In genomic region chr1:27400035-27400962, GRCh38 we compare ENCODE assay signal across 19 cellular contexts. TPM values are rescaled to one million over a fixed set of nuclear protein-coding genes. Genes with fewer than 3 reads are reported as not detected.
DNase-seq lines count a peak whose midpoint lies in the region; ATAC-seq, FAIRE-seq and TF ChIP-seq lines count a peak whose summit lies in the region.
"Had no signal": no experiment of that assay in that cellular context is flagged by ENCODE, and none has a peak within 500 bp of the region (broad histone marks: within the 10 kb centered on the region; RNA-seq: fewer than 3 reads in every experiment).

No MANE protein-coding gene starts in this region.

- H3K4me1 ChIP-seq in H1 (replicated peaks in 1 of 4; ENCODE audit: control insufficient read depth in 3 of 4, insufficient read depth in 4 of 4, low read length in 3 of 4) = peaks cover 9 to 42% (median 20%) of the 10 kb centered on the region in 4 experiments

- H2BK12ac ChIP-seq in H1 (ENCODE audit: low read depth, low read length) = no peak overlapping the region

- H3K18ac ChIP-seq in H1 (ENCODE audit: extremely low read depth, low read length) = no peak overlapping the region

- no peak overlapping the region for H4K91ac ChIP-seq in H1 (replicated peaks; ENCODE audit: insufficient read length, low read length)

- H3K14ac ChIP-seq in H1 (ENCODE audit: insufficient read length) = no peak overlapping the region

- no peak overlapping the region for H3K4ac ChIP-seq in H1 (replicated peaks; ENCODE audit: insufficient read length, low read depth, low read length)

- no peak for TF ChIP-seq CTCF in H1 (IDR thresholded peaks at IDR 0.05; ENCODE audit: control extremely low read depth in 1 of 3, insufficient read depth in 1 of 3, low read depth in 1 of 3, low read length in 3 of 3)

- no peak overlapping the region for H3K56ac ChIP-seq in H1 (replicated peaks; ENCODE audit: insufficient read length, low read depth, low read length)

- 76% methylated on average over 13 of the region's 13 CpGs; no CpG with 5 or more reads in 1 of the 2 experiments for WGBS in H1 (ENCODE audit: extremely low coverage in 1 of 2, insufficient coverage in 1 of 2, insufficient read length in 1 of 2, insufficient replicate concordance in 2 of 2, low coverage in 1 of 2, low lambda C conversion rate in 2 of 2, missing lambda C conversion rate in 1 of 2), 2 experiments

- no peaks in the 10 kb centered on the region for H3K9me3 ChIP-seq in H1 (ENCODE audit: insufficient read depth in 2 of 2, low read depth in 1 of 2, low read length in 1 of 2)
- H3K9me3 ChIP-seq: ascending aorta, psoas muscle, thyroid gland had no signal

- H4K20me1 ChIP-seq in H1 (replicated peaks in 1 of 2; ENCODE audit: control insufficient read depth in 1 of 2, insufficient read depth in 2 of 2, low read length in 2 of 2) = peaks cover 0 to 4% of the 10 kb centered on the region in 2 experiments

- no peak overlapping the region for H2AFZ ChIP-seq in H1 (ENCODE audit: low read length)

- TF ChIP-seq EP300 in H1 (IDR thresholded peaks at IDR 0.05; ENCODE audit: borderline replicate concordance in 1 of 2, low read depth in 2 of 2, low read length in 2 of 2) = no peak

- no peak overlapping the region for H3K9ac ChIP-seq in H1 (replicated peaks in 1 of 4; ENCODE audit: extremely low read depth in 1 of 4, low read depth in 3 of 4, low read length in 3 of 4)

- H3K27me3 ChIP-seq in H1 (replicated peaks in 1 of 4; ENCODE audit: control insufficient read depth in 3 of 4, extremely low read depth in 1 of 4, insufficient read depth in 3 of 4, low read length in 3 of 4) = no peaks in the 10 kb centered on the region
- H3K27me3 ChIP-seq: ascending aorta, thyroid gland had no signal

- POLR2A ChIA-PET in H1 (lab: Charles Lee; ENCODE audit: partially characterized antibody) = interaction anchor here (0.8 to 1.8 kb wide), 7 partner anchors 16 to 205 kb away, joined by 3 to 6 read pairs (median 3); partner anchors contain the start of gene MAP3K6

- H2BK120ac ChIP-seq in H1 (replicated peaks; ENCODE audit: low read depth, low read length) = no peak overlapping the region

- H3K4me2 ChIP-seq in H1 (ENCODE audit: insufficient read depth in 1 of 2, low read depth in 2 of 2, low read length in 2 of 2) = no peak overlapping the region

- TF ChIP-seq RAD21 in H1 (IDR thresholded peaks at IDR 0.05 in 1 of 2, conservative IDR thresholded peaks at IDR 0.05 in 1 of 2; ENCODE audit: low read depth in 2 of 2, low read length in 2 of 2) = no peak

- no peak overlapping the region for H4K8ac ChIP-seq in H1 (ENCODE audit: extremely low read depth, insufficient read depth, low read length)

- ATAC-seq in stimulated activated naive CD8-positive, alpha-beta T cell treated with anti-CD3 and anti-CD28 coated beads, Interleukin-15, Interleukin-2, amounts not matched to agents 100 U/mL and 50 U/mL, for 24 hours = no peak
- no peak for ATAC-seq in HG03520 (IDR thresholded peaks at IDR 0.05; ENCODE audit: unreplicated experiment)
- ATAC-seq: psoas muscle had no signal

- no peak overlapping the region for H3K4me3 ChIP-seq in H1 (ENCODE audit: extremely low read depth in 1 of 4, insufficient read depth in 2 of 4, low read depth in 3 of 4, low read length in 4 of 4)
- H3K4me3 ChIP-seq: ascending aorta, psoas muscle, thyroid gland had no signal

- no peak overlapping the region for H4K5ac ChIP-seq in H1 (ENCODE audit: insufficient read length, low read depth, low read length)

- H3K36me3 ChIP-seq in H1 (ENCODE audit: control insufficient read depth in 2 of 4, insufficient read depth in 4 of 4, low read length in 3 of 4) = no peaks in the 10 kb centered on the region
- H3K36me3 ChIP-seq: ascending aorta, thyroid gland had no signal

- H3K23ac ChIP-seq in H1 (ENCODE audit: insufficient read length) = no peak overlapping the region

- no peak overlapping the region for H2BK5ac ChIP-seq in H1 (ENCODE audit: low read depth, low read length)

- no peaks in the 10 kb centered on the region for H3K79me1 ChIP-seq in H1 (ENCODE audit: low read depth, low read length)

- no peak for FAIRE-seq in H1 (lab: Jason Lieb, UNC)
- FAIRE-seq: A204.1 had no signal

- H2BK20ac ChIP-seq in H1 (ENCODE audit: low read length) = no peak overlapping the region

- TF ChIP-seq POLR2A in H1 (IDR thresholded peaks at IDR 0.05; ENCODE audit: control extremely low read depth in 1 of 2, low read depth in 2 of 2, low read length in 2 of 2) = no peak

- H3K27ac ChIP-seq in H1 (ENCODE audit: low read depth, low read length) = no peak overlapping the region
- H3K27ac ChIP-seq: ascending aorta, psoas muscle, thyroid gland had no signal

- H2AK5ac ChIP-seq in H1 (ENCODE audit: low read depth, low read length) = no peak overlapping the region

- peak; percentile 39 for DNase-seq in NCI-H2227 (lab: John Stamatoyannopoulos, UW; ENCODE audit: unreplicated experiment)
- no peak for DNase-seq in NCI-H2227 treated with DMSO at 0.1 percent for 48 hours (lab: John Stamatoyannopoulos, UW)
- DNase-seq in H1 (ENCODE audit: low read depth in 1 of 2, low spot score in 2 of 2) = no peak
- peak; percentile 63 for DNase-seq in retina
- DNase-seq in stimulated activated naive CD8-positive, alpha-beta T cell treated with anti-CD3 and anti-CD28 coated beads, Interleukin-15, Interleukin-2, amounts not matched to agents 100 U/mL and 50 U/mL, for 24 hours = no peak
- DNase-seq: activated CD4-positive, alpha-beta memory T cell treated with anti-CD3 and anti-CD28 coated beads for 36 hours; dermis blood vessel endothelial cell; GOT3; NCI-H187; psoas muscle; SHP77; T-helper 9 cell; thyroid gland had no signal

- CTCF ChIA-PET in H1 (lab: Charles Lee; ENCODE audit: partially characterized antibody) = interaction anchor here (0.6 to 37.8 kb wide), 13 partner anchors 12 to 262 kb away, joined by 3 to 863 read pairs (median 52); partner anchors contain the start of genes AHDC1, GPR3 and MAP3K6

- H3K79me2 ChIP-seq in H1 (ENCODE audit: control insufficient read depth in 1 of 2, insufficient read depth in 2 of 2, low read length in 2 of 2) = no peaks in the 10 kb centered on the region

- no peak overlapping the region for H2BK15ac ChIP-seq in H1 (ENCODE audit: low read length)

- H3K23me2 ChIP-seq in H1 (ENCODE audit: low read depth, low read length) = no peaks in the 10 kb centered on the region

TF ChIP-seq in H1, 55 proteins besides CTCF, POLR2A, EP300 and RAD21 (continues in another document):
- no peak for TF ChIP-seq NRF1 (IDR thresholded peaks at IDR 0.05; ENCODE audit: low read depth, low read length)
- peak; percentile 70 for TF ChIP-seq CEBPB (IDR thresholded peaks at IDR 0.05; ENCODE audit: low read depth, low read length)

RNA-seq across cellular contexts. Expression of gene GPR3, which starts 7.9 kb away (rescaled TPM):
- 9.4 and 9.9 TPM in 2 replicates for total RNA-seq in H1 (2021; fragmentation: NEBNext Ultra II Directional; extraction: Animal tissue kit (Norgen Biotek cat#: 25700))
- polyA plus RNA-seq in H1 (2011; rRNA removed) = 26.5 and 34.9 TPM in 2 replicates
- 13.5 TPM for polyA plus RNA-seq in H1 (2011; cell fraction: cytosol; rRNA removed)
- polyA plus RNA-seq in H1 (2011; cell fraction: nucleus; rRNA removed) = 21.1 TPM
- 9.0 to 9.9 TPM (median 9.4 TPM) in 4 replicates for polyA plus RNA-seq in H1 (2012, experiment 1 of 2)
- polyA plus RNA-seq in H1 (2012, experiment 2 of 2) = 11.8 TPM
- 27.7 TPM for polyA plus RNA-seq in H1 (2013, experiment 1 of 2)
- polyA plus RNA-seq in H1 (2013, experiment 2 of 2) = 27.2 TPM
- polyA minus RNA-seq in H1 (2011; rRNA and poly(A)+ RNA removed) = 15.8 and 16.7 TPM in 2 replicates
- 7.1 TPM for polyA minus RNA-seq in H1 (2011; cell fraction: cytosol; rRNA and poly(A)+ RNA removed)
- 9.1 TPM for polyA minus RNA-seq in H1 (2011; cell fraction: nucleus; rRNA and poly(A)+ RNA removed)

RNA-seq across cellular contexts. Expression of gene CD164L2, which starts 17.2 kb away (rescaled TPM):
- total RNA-seq in H1 (2021; fragmentation: NEBNext Ultra II Directional; extraction: Animal tissue kit (Norgen Biotek cat#: 25700)) = 3.3 and 3.8 TPM in 2 replicates
- 3.3 and 5.5 TPM in 2 replicates for polyA plus RNA-seq in H1 (2011; rRNA removed)
- polyA plus RNA-seq in H1 (2011; cell fraction: cytosol; rRNA removed) = 6.5 TPM
- 26.5 TPM for polyA plus RNA-seq in H1 (2011; cell fraction: nucleus; rRNA removed)
- 3.0 to 4.1 TPM (median 3.4 TPM) in 4 replicates for polyA plus RNA-seq in H1 (2012, experiment 1 of 2)
- polyA plus RNA-seq in H1 (2012, experiment 2 of 2) = 2.5 TPM
- polyA plus RNA-seq in H1 (2013, experiment 1 of 2) = 1.9 TPM
- 1.7 TPM for polyA plus RNA-seq in H1 (2013, experiment 2 of 2)
- 0.63 and 1.5 TPM in 2 replicates for polyA minus RNA-seq in H1 (2011; rRNA and poly(A)+ RNA removed)
- not detected for polyA minus RNA-seq in H1 (2011; cell fraction: cytosol; rRNA and poly(A)+ RNA removed)
- 3.1 TPM for polyA minus RNA-seq in H1 (2011; cell fraction: nucleus; rRNA and poly(A)+ RNA removed)
- total RNA-seq: activated CD4-positive, alpha-beta memory T cell treated with anti-CD3 and anti-CD28 coated beads for 36 hours; activated T-helper 2 cell treated with anti-CD3 and anti-CD28 coated beads, Interferon-gamma antibody, Interleukin-2, Interleukin-4, amounts not matched to agents 10 μg/mL and 5 μg/mL and 100 μg/mL, durations not matched to agents 14 hours and 24 hours and 36 hours; ascending aorta; dermis blood vessel endothelial cell; fibroblast of villous mesenchyme; LHCN-M2; psoas muscle had no signal
- polyA plus RNA-seq: psoas muscle had no signal

RNA-seq across cellular contexts. Expression of gene FCN3, which starts 25.7 kb away (rescaled TPM):
- 0.30 TPM in 1 of 2 replicates, not detected in the other for total RNA-seq in H1 (2021; fragmentation: NEBNext Ultra II Directional; extraction: Animal tissue kit (Norgen Biotek cat#: 25700))
- polyA plus RNA-seq in H1 (2011; rRNA removed) = 0.35 and 0.57 TPM in 2 replicates
- 0.32 TPM for polyA plus RNA-seq in H1 (2011; cell fraction: cytosol; rRNA removed)
- polyA plus RNA-seq in H1 (2011; cell fraction: nucleus; rRNA removed) = 0.90 TPM
- 0.28 to 0.78 TPM (median 0.40 TPM) in 3 of 4 replicates, not detected in the other for polyA plus RNA-seq in H1 (2012, experiment 1 of 2)
- not detected for polyA plus RNA-seq in H1 (2012, experiment 2 of 2)
- 0.47 TPM for polyA plus RNA-seq in H1 (2013, experiment 1 of 2)
- 0.28 TPM for polyA plus RNA-seq in H1 (2013, experiment 2 of 2)
- polyA minus RNA-seq in H1 (2011; rRNA and poly(A)+ RNA removed) = not detected in 2 replicates
- not detected for polyA minus RNA-seq in H1 (2011; cell fraction: cytosol; rRNA and poly(A)+ RNA removed)
- polyA minus RNA-seq in H1 (2011; cell fraction: nucleus; rRNA and poly(A)+ RNA removed) = not detected
- total RNA-seq: activated CD4-positive, alpha-beta memory T cell treated with anti-CD3 and anti-CD28 coated beads for 36 hours; activated T-helper 2 cell treated with anti-CD3 and anti-CD28 coated beads, Interferon-gamma antibody, Interleukin-2, Interleukin-4, amounts not matched to agents 10 μg/mL and 5 μg/mL and 100 μg/mL, durations not matched to agents 14 hours and 24 hours and 36 hours; dermis blood vessel endothelial cell; fibroblast of villous mesenchyme; LHCN-M2 had no signal

RNA-seq across cellular contexts. Expression of gene MAP3K6, which starts 33.5 kb away (rescaled TPM):
- total RNA-seq in H1 (2021; fragmentation: NEBNext Ultra II Directional; extraction: Animal tissue kit (Norgen Biotek cat#: 25700)) = 7.6 and 11.2 TPM in 2 replicates
- 7.4 and 10.3 TPM in 2 replicates for polyA plus RNA-seq in H1 (2011; rRNA removed)
- polyA plus RNA-seq in H1 (2011; cell fraction: cytosol; rRNA removed) = 6.7 TPM
- 40.8 TPM for polyA plus RNA-seq in H1 (2011; cell fraction: nucleus; rRNA removed)
- polyA plus RNA-seq in H1 (2012, experiment 1 of 2) = 8.5 to 12.5 TPM (median 9.7 TPM) in 4 replicates
- polyA plus RNA-seq in H1 (2012, experiment 2 of 2) = 9.5 TPM
- polyA plus RNA-seq in H1 (2013, experiment 1 of 2) = 10.9 TPM
- 10.7 TPM for polyA plus RNA-seq in H1 (2013, experiment 2 of 2)
- polyA minus RNA-seq in H1 (2011; rRNA and poly(A)+ RNA removed) = 4.6 and 5.6 TPM in 2 replicates
- 2.6 TPM for polyA minus RNA-seq in H1 (2011; cell fraction: cytosol; rRNA and poly(A)+ RNA removed)
- polyA minus RNA-seq in H1 (2011; cell fraction: nucleus; rRNA and poly(A)+ RNA removed) = 11.6 TPM

RNA-seq across cellular contexts. Expression of gene SYTL1, which starts 58.5 kb away (rescaled TPM):
- total RNA-seq in H1 (2021; fragmentation: NEBNext Ultra II Directional; extraction: Animal tissue kit (Norgen Biotek cat#: 25700)) = 6.4 and 8.8 TPM in 2 replicates
- 19.5 and 33.8 TPM in 2 replicates for polyA plus RNA-seq in H1 (2011; rRNA removed)
- 14.6 TPM for polyA plus RNA-seq in H1 (2011; cell fraction: cytosol; rRNA removed)
- polyA plus RNA-seq in H1 (2011; cell fraction: nucleus; rRNA removed) = 63.0 TPM
- 4.0 to 13.1 TPM (median 10.8 TPM) in 4 replicates for polyA plus RNA-seq in H1 (2012, experiment 1 of 2)
- polyA plus RNA-seq in H1 (2012, experiment 2 of 2) = 6.3 TPM
- polyA plus RNA-seq in H1 (2013, experiment 1 of 2) = 8.5 TPM
- 8.4 TPM for polyA plus RNA-seq in H1 (2013, experiment 2 of 2)
- 2.9 and 5.0 TPM in 2 replicates for polyA minus RNA-seq in H1 (2011; rRNA and poly(A)+ RNA removed)
- 5.7 TPM for polyA minus RNA-seq in H1 (2011; cell fraction: cytosol; rRNA and poly(A)+ RNA removed)
- polyA minus RNA-seq in H1 (2011; cell fraction: nucleus; rRNA and poly(A)+ RNA removed) = 13.1 TPM
- total RNA-seq: dermis blood vessel endothelial cell had no signal

Comparison
In these comparisons a context has a peak if more than half of its experiments do, and no peak if none do; other contexts are left out.
1. DNase-seq: peak in NCI-H2227 (single experiment) and retina (single experiment); none in NCI-H2227 treated with DMSO at 0.1 percent for 48 hours (single experiment), H1 (0 of 2) and stimulated activated naive CD8-positive, alpha-beta T cell treated with anti-CD3 and anti-CD28 coated beads, Interleukin-15, Interleukin-2, amounts not matched to agents 100 U/mL and 50 U/mL, for 24 hours (single experiment).